ENCODE assay signal across 1 cellular context in the genomic region with DNA sequence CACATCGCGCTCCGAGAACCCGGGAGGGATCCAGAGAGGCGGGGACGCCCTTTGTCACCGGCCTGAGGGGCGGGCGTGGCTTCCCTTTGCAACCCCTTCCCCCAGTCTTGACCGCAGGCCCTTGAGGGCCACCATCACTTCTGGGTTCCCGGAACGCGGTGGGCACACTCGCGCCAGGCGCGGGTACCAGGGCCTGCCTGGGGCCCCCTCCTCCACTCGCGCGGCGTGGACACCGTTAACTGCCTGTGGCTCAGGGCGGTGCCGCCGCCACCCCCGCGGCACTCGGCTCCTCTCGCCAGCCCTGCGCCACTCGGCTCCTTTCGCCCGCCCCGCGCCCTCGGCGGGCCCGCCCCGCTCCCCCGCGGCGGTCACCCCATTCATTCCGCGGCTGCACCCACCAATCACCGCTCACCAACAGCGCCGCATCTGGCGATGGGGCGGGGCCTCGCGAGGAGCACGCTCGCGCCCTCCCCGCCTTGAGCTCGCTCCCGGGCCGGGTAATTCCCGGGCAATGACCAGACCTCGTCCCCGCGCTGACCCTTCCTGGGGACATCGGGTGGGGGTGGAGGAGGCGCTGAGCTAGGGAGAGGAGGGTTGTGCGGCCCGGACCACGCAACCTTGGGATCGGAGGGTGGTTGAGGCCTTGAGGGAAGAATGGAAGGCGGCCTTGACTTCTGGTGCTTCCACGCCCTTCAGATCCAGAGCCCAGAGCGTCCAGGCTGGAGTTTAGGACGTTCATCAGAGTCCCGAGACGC.
A peak's percentile ranks its signal among the peaks of the same experiment; 100 is the strongest.
TF ChIP-seq lines count a peak whose summit lies in the region.

No MANE protein-coding gene starts in this region.

TF ChIP-seq in K562, 482 proteins besides CTCF, POLR2A, EP300 and RAD21 (continued from another document and continues in another):
- TF ChIP-seq, protein P1, sequence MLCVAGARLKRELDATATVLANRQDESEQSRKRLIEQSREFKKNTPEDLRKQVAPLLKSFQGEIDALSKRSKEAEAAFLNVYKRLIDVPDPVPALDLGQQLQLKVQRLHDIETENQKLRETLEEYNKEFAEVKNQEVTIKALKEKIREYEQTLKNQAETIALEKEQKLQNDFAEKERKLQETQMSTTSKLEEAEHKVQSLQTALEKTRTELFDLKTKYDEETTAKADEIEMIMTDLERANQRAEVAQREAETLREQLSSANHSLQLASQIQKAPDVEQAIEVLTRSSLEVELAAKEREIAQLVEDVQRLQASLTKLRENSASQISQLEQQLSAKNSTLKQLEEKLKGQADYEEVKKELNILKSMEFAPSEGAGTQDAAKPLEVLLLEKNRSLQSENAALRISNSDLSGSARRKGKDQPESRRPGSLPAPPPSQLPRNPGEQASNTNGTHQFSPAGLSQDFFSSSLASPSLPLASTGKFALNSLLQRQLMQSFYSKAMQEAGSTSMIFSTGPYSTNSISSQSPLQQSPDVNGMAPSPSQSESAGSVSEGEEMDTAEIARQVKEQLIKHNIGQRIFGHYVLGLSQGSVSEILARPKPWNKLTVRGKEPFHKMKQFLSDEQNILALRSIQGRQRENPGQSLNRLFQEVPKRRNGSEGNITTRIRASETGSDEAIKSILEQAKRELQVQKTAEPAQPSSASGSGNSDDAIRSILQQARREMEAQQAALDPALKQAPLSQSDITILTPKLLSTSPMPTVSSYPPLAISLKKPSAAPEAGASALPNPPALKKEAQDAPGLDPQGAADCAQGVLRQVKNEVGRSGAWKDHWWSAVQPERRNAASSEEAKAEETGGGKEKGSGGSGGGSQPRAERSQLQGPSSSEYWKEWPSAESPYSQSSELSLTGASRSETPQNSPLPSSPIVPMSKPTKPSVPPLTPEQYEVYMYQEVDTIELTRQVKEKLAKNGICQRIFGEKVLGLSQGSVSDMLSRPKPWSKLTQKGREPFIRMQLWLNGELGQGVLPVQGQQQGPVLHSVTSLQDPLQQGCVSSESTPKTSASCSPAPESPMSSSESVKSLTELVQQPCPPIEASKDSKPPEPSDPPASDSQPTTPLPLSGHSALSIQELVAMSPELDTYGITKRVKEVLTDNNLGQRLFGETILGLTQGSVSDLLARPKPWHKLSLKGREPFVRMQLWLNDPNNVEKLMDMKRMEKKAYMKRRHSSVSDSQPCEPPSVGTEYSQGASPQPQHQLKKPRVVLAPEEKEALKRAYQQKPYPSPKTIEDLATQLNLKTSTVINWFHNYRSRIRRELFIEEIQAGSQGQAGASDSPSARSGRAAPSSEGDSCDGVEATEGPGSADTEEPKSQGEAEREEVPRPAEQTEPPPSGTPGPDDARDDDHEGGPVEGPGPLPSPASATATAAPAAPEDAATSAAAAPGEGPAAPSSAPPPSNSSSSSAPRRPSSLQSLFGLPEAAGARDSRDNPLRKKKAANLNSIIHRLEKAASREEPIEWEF (CRISPR knock-in tag; IDR thresholded peaks at IDR 0.05): no peak
- TF ChIP-seq OTX1 (CRISPR knock-in tag; IDR thresholded peaks at IDR 0.05): peak; percentile 76
- 0 out of 2 replicates have a peak, but pooled peaks have one; percentile 70 for TF ChIP-seq ZNF133 (CRISPR knock-in tag; IDR thresholded peaks at IDR 0.05)
- TF ChIP-seq CCNT2 (IDR thresholded peaks at IDR 0.05; ENCODE audit: borderline replicate concordance, extremely low read depth, insufficient read length, low read depth, low read length): peak; percentile 94
- TF ChIP-seq FOXM1 (IDR thresholded peaks at IDR 0.05; ENCODE audit: low read depth): peak; percentile 64; the same call in 1 of the 2 replicates
- peak; percentile 20; the same call in 1 of the 2 replicates for TF ChIP-seq FOXM1 (CRISPR knock-in tag; IDR thresholded peaks at IDR 0.05; ENCODE audit: low read depth)
- no peak for TF ChIP-seq KDM4B (IDR thresholded peaks at IDR 0.05; ENCODE audit: borderline replicate concordance in 2 of 2, low read depth in 1 of 2)
- TF ChIP-seq, protein P2, sequence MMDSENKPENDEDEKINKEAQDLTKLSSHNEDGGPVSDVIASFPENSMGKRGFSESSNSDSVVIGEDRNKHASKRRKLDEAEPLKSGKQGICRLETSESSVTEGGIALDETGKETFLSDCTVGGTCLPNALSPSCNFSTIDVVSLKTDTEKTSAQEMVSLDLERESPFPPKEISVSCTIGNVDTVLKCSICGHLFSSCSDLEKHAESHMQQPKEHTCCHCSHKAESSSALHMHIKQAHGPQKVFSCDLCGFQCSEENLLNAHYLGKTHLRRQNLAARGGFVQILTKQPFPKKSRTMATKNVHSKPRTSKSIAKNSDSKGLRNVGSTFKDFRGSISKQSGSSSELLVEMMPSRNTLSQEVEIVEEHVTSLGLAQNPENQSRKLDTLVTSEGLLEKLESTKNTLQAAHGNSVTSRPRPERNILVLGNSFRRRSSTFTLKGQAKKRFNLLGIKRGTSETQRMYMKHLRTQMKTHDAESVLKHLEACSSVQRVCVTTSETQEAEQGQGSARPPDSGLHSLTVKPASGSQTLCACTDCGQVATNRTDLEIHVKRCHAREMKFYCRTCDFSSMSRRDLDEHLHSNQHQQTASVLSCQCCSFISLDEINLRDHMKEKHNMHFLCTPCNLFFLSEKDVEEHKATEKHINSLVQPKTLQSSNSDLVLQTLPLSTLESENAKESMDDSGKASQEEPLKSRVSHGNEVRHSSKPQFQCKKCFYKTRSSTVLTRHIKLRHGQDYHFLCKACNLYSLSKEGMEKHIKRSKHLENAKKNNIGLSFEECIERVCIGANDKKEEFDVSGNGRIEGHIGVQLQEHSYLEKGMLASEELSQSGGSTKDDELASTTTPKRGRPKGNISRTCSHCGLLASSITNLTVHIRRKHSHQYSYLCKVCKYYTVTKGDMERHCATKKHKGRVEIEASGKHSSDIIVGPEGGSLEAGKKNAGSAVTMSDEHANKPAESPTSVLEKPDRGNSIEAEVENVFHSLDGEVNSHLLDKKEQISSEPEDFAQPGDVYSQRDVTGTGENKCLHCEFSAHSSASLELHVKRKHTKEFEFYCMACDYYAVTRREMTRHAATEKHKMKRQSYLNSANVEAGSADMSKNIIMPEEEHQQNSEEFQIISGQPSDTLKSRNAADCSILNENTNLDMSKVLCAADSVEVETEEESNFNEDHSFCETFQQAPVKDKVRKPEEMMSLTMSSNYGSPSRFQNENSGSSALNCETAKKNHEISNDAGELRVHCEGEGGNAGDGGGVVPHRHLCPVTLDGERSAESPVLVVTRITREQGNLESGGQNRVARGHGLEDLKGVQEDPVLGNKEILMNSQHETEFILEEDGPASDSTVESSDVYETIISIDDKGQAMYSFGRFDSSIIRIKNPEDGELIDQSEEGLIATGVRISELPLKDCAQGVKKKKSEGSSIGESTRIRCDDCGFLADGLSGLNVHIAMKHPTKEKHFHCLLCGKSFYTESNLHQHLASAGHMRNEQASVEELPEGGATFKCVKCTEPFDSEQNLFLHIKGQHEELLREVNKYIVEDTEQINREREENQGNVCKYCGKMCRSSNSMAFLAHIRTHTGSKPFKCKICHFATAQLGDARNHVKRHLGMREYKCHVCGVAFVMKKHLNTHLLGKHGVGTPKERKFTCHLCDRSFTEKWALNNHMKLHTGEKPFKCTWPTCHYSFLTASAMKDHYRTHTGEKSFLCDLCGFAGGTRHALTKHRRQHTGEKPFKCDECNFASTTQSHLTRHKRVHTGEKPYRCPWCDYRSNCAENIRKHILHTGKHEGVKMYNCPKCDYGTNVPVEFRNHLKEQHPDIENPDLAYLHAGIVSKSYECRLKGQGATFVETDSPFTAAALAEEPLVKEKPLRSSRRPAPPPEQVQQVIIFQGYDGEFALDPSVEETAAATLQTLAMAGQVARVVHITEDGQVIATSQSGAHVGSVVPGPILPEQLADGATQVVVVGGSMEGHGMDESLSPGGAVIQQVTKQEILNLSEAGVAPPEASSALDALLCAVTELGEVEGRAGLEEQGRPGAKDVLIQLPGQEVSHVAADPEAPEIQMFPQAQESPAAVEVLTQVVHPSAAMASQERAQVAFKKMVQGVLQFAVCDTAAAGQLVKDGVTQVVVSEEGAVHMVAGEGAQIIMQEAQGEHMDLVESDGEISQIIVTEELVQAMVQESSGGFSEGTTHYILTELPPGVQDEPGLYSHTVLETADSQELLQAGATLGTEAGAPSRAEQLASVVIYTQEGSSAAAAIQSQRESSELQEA (IDR thresholded peaks at IDR 0.05; ENCODE audit: low read depth): no peak
- no peak for TF ChIP-seq TAF15 (IDR thresholded peaks at IDR 0.05; ENCODE audit: low read depth, low read length)
- peak; percentile 59; the same call in 1 of the 2 replicates for TF ChIP-seq NR2C1 (IDR thresholded peaks at IDR 0.05)
- peak; percentile 81 for TF ChIP-seq NR2C1 (tag; IDR thresholded peaks at IDR 0.05)
- TF ChIP-seq MAFF (IDR thresholded peaks at IDR 0.05; ENCODE audit: low read length): no peak
- TF ChIP-seq, protein P3, sequence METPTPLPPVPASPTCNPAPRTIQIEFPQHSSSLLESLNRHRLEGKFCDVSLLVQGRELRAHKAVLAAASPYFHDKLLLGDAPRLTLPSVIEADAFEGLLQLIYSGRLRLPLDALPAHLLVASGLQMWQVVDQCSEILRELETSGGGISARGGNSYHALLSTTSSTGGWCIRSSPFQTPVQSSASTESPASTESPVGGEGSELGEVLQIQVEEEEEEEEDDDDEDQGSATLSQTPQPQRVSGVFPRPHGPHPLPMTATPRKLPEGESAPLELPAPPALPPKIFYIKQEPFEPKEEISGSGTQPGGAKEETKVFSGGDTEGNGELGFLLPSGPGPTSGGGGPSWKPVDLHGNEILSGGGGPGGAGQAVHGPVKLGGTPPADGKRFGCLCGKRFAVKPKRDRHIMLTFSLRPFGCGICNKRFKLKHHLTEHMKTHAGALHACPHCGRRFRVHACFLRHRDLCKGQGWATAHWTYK (CRISPR knock-in tag; IDR thresholded peaks at IDR 0.05): peak; percentile 71
- TF ChIP-seq, protein P4, sequence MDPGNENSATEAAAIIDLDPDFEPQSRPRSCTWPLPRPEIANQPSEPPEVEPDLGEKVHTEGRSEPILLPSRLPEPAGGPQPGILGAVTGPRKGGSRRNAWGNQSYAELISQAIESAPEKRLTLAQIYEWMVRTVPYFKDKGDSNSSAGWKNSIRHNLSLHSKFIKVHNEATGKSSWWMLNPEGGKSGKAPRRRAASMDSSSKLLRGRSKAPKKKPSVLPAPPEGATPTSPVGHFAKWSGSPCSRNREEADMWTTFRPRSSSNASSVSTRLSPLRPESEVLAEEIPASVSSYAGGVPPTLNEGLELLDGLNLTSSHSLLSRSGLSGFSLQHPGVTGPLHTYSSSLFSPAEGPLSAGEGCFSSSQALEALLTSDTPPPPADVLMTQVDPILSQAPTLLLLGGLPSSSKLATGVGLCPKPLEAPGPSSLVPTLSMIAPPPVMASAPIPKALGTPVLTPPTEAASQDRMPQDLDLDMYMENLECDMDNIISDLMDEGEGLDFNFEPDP (CRISPR knock-in tag; IDR thresholded peaks at IDR 0.05): no peak
- TF ChIP-seq, protein P5, sequence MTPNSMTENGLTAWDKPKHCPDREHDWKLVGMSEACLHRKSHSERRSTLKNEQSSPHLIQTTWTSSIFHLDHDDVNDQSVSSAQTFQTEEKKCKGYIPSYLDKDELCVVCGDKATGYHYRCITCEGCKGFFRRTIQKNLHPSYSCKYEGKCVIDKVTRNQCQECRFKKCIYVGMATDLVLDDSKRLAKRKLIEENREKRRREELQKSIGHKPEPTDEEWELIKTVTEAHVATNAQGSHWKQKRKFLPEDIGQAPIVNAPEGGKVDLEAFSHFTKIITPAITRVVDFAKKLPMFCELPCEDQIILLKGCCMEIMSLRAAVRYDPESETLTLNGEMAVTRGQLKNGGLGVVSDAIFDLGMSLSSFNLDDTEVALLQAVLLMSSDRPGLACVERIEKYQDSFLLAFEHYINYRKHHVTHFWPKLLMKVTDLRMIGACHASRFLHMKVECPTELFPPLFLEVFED (CRISPR knock-in tag; conservative IDR thresholded peaks at IDR 0.05): peak; percentile 92
- TF ChIP-seq, protein P6, sequence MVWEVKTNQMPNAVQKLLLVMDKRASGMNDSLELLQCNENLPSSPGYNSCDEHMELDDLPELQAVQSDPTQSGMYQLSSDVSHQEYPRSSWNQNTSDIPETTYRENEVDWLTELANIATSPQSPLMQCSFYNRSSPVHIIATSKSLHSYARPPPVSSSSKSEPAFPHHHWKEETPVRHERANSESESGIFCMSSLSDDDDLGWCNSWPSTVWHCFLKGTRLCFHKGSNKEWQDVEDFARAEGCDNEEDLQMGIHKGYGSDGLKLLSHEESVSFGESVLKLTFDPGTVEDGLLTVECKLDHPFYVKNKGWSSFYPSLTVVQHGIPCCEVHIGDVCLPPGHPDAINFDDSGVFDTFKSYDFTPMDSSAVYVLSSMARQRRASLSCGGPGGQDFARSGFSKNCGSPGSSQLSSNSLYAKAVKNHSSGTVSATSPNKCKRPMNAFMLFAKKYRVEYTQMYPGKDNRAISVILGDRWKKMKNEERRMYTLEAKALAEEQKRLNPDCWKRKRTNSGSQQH (CRISPR knock-in tag; IDR thresholded peaks at IDR 0.05): peak; percentile 93; the same call in 1 of the 2 replicates
- no peak for TF ChIP-seq CBFA2T2 (conservative IDR thresholded peaks at IDR 0.05)
- TF ChIP-seq CCAR2 (IDR thresholded peaks at IDR 0.05; ENCODE audit: low read depth, low read length): no peak
- no peak for TF ChIP-seq ZNF408 (CRISPR knock-in tag; IDR thresholded peaks at IDR 0.05; ENCODE audit: low read depth)
- peak; percentile 91 for TF ChIP-seq CXXC5 (CRISPR knock-in tag; IDR thresholded peaks at IDR 0.05)
- TF ChIP-seq, protein P7, sequence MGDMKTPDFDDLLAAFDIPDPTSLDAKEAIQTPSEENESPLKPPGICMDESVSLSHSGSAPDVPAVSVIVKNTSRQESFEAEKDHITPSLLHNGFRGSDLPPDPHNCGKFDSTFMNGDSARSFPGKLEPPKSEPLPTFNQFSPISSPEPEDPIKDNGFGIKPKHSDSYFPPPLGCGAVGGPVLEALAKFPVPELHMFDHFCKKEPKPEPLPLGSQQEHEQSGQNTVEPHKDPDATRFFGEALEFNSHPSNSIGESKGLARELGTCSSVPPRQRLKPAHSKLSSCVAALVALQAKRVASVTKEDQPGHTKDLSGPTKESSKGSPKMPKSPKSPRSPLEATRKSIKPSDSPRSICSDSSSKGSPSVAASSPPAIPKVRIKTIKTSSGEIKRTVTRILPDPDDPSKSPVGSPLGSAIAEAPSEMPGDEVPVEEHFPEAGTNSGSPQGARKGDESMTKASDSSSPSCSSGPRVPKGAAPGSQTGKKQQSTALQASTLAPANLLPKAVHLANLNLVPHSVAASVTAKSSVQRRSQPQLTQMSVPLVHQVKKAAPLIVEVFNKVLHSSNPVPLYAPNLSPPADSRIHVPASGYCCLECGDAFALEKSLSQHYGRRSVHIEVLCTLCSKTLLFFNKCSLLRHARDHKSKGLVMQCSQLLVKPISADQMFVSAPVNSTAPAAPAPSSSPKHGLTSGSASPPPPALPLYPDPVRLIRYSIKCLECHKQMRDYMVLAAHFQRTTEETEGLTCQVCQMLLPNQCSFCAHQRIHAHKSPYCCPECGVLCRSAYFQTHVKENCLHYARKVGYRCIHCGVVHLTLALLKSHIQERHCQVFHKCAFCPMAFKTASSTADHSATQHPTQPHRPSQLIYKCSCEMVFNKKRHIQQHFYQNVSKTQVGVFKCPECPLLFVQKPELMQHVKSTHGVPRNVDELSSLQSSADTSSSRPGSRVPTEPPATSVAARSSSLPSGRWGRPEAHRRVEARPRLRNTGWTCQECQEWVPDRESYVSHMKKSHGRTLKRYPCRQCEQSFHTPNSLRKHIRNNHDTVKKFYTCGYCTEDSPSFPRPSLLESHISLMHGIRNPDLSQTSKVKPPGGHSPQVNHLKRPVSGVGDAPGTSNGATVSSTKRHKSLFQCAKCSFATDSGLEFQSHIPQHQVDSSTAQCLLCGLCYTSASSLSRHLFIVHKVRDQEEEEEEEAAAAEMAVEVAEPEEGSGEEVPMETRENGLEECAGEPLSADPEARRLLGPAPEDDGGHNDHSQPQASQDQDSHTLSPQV (IDR thresholded peaks at IDR 0.05): peak; percentile 83
